Comparison of ENCODE assay signal across 8 cellular contexts in the genomic region with DNA sequence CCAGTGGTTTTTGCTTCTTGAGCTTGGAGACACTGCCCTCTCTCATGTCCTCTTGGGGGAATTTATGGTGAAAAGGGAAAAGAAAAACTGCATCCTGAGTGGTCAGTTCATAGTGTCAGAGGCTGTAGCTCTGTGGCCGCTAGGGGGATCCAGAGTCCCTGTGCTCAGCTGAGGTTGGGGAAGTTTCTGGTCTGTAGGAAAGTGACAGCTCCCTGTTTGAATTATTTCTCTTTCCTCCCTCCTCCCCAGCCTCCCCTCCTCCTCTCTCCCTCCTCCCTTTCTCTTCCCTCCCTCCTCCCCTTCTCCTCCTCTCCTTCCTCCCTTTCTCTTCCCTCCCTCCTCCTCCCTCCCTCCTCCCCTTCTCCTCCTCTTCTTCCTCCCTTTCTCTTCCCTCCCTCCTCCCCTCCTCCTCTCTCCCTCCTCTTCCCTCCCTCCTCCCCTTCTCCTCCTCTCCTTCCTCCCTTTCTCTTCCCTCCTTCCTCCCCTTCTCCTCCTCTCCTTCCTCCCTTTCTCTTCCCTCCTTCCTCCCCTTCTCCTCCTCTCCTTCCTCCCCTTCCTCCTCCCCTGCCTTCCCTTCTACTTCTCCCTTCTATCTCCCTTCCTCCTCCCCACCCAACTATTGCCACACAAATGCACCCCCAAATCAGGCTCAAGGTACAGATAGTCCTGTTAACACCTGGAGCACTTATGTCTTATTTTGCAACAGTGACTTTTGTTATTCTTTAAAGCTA.
DNase-seq lines count a peak whose midpoint lies in the region; ATAC-seq and TF ChIP-seq lines count a peak whose summit lies in the region.

No MANE protein-coding gene starts in this region.

- POLR2A ChIA-PET in PC-3 (lab: Charles Lee; ENCODE audit: unreplicated experiment), result interaction anchor here (0.6 to 0.7 kb wide), 2 partner anchors 76 to 1455 kb away, joined by 3 to 4 read pairs; no protein-coding TSS in a partner anchor

- H2AFZ ChIP-seq in KMS-11 (ENCODE audit: low read depth) (no peak overlapping the region), PC-3 (ENCODE audit: low read length) (no peak overlapping the region)

- no peak overlapping the region for H3K27ac Mint-ChIP-seq in activated naive CD8-positive, alpha-beta T cell treated with anti-CD3 and anti-CD28 coated beads, Interleukin-2, amount 50 U/mL, for 24 hours

- TF ChIP-seq CTCF in KMS-11 (conservative IDR thresholded peaks at IDR 0.05; ENCODE audit: low read depth, low read length) (peak; percentile 90), PC-3 (conservative IDR thresholded peaks at IDR 0.05; ENCODE audit: low read depth, low read length) (peak; percentile 91), right atrium auricular region (IDR thresholded peaks at IDR 0.05) (peak; percentile 80 to 85)

- no peaks in the 10 kb centered on the region for H3F3A ChIP-seq in PC-3 (ENCODE audit: low read length, unreplicated experiment)

- H3K4me3 ChIP-seq in KMS-11 (IDR thresholded peaks at IDR 0.05; ENCODE audit: insufficient read depth, low read depth, low read length) (no peak overlapping the region), PC-3 (ENCODE audit: low read length) (no peak overlapping the region), right atrium auricular region (no peak overlapping the region)

- H3K36me3 Mint-ChIP-seq in activated naive CD8-positive, alpha-beta T cell treated with anti-CD3 and anti-CD28 coated beads, Interleukin-2, amount 50 U/mL, for 24 hours (ENCODE audit: low read depth), result no peaks in the 10 kb centered on the region

- intact Hi-C loops in PC-3 (cut with micrococcal nuclease) (loop anchor here (1.0 to 5.0 kb wide), 2 partner anchors 415 to 644 kb away; no protein-coding TSS in a partner anchor), sciatic nerve (cut with DNase I) (loop anchor here (5.0 kb wide), 2 partner anchors 415 to 1300 kb away; no protein-coding TSS in a partner anchor)

- no TSS peak for BruUV-seq in PC-3 (replicated peaks; lab: Mats Ljungman, UMichigan)

- H3K4me1 ChIP-seq in KMS-11 (ENCODE audit: low read depth, poor library complexity, severe bottlenecking) (no peaks in the 10 kb centered on the region), PC-3 (ENCODE audit: insufficient read depth, low read length) (0 out of 2 replicates have a peak, but pooled peaks cover 7% of the 10 kb centered on the region), right atrium auricular region (peaks cover 0 to 12% of the 10 kb centered on the region in 2 donors)

- no peak overlapping the region for H3K4me3 Mint-ChIP-seq in activated naive CD8-positive, alpha-beta T cell treated with anti-CD3 and anti-CD28 coated beads, Interleukin-2, amount 50 U/mL, for 24 hours

- CTCF ChIA-PET in PC-3 (lab: Charles Lee), result interaction anchor here (0.6 to 1.1 kb wide), 8 partner anchors 8 to 1462 kb away, joined by 3 to 9 read pairs (median 4); no protein-coding TSS in a partner anchor

- H4K20me1 ChIP-seq in KMS-11 (ENCODE audit: insufficient read depth) (no peaks in the 10 kb centered on the region), PC-3 (ENCODE audit: low read length) (no peaks in the 10 kb centered on the region)

- H3K9me2 ChIP-seq in PC-3 (replicated peaks; ENCODE audit: low read length), result no peaks in the 10 kb centered on the region

- H3K9me3 ChIP-seq in PC-3 (ENCODE audit: low read length) (no peaks in the 10 kb centered on the region), right atrium auricular region (no peaks in the 10 kb centered on the region)

- H3K27ac ChIP-seq in KMS-11 (no peak overlapping the region), PC-3 (ENCODE audit: low read length) (no peak overlapping the region), right atrium auricular region (peak overlapping the region in 1 of 2 donors; percentile 75)

- H3K4me2 ChIP-seq in KMS-11, result no peak overlapping the region
- H3K4me2 ChIP-seq in PC-3 (ENCODE audit: low read length), result no peak overlapping the region

- H3K9me3 Mint-ChIP-seq in activated naive CD8-positive, alpha-beta T cell treated with anti-CD3 and anti-CD28 coated beads, Interleukin-2, amount 50 U/mL, for 24 hours, result no peaks in the 10 kb centered on the region

- H3K27me3 ChIP-seq in KMS-11 (ENCODE audit: insufficient read depth, low read depth) (no peaks in the 10 kb centered on the region), PC-3 (ENCODE audit: low read length) (peaks cover 18% of the 10 kb centered on the region; the same call in 1 of the 2 replicates), right atrium auricular region (no peaks in the 10 kb centered on the region)

- no peaks in the 10 kb centered on the region for H3K4me1 Mint-ChIP-seq in activated naive CD8-positive, alpha-beta T cell treated with anti-CD3 and anti-CD28 coated beads, Interleukin-2, amount 50 U/mL, for 24 hours

- H3K79me2 ChIP-seq in KMS-11 (ENCODE audit: insufficient read depth, low read depth) (no peaks in the 10 kb centered on the region), PC-3 (ENCODE audit: low read length) (no peaks in the 10 kb centered on the region)

- DNase-seq in D341Med (ENCODE audit: low spot score), result peak; percentile 73
- DNase-seq in PC-3, result peak; percentile 79
- DNase-seq in activated naive CD8-positive, alpha-beta T cell treated with anti-CD3 and anti-CD28 coated beads, Interleukin-2, amount 50 U/mL, for 24 hours, result peak; percentile 57
- peak; percentile 66 for DNase-seq in right atrium auricular region (ENCODE audit: low spot score)
- peak; percentile 69 for DNase-seq in sciatic nerve (ENCODE audit: low spot score)

- H3K36me3 ChIP-seq in KMS-11 (ENCODE audit: insufficient read depth) (no peaks in the 10 kb centered on the region), PC-3 (ENCODE audit: low read depth, low read length) (no peaks in the 10 kb centered on the region), right atrium auricular region (no peaks in the 10 kb centered on the region)

- peaks cover 19% of the 10 kb centered on the region for H3K27me3 Mint-ChIP-seq in activated naive CD8-positive, alpha-beta T cell treated with anti-CD3 and anti-CD28 coated beads, Interleukin-2, amount 50 U/mL, for 24 hours

- no peak overlapping the region for H3K9ac ChIP-seq in KMS-11
- no peak overlapping the region for H3K9ac ChIP-seq in PC-3 (ENCODE audit: low read length)

- peak; percentile 81 for ATAC-seq in GM21367 (IDR thresholded peaks at IDR 0.05; ENCODE audit: unreplicated experiment)
- ATAC-seq in PC-3, result peak; percentile 99
- ATAC-seq in activated naive CD8-positive, alpha-beta T cell treated with anti-CD3 and anti-CD28 coated beads, Interleukin-2, amount 50 U/mL, for 24 hours, result peak; percentile 72
- peak; percentile 79 for ATAC-seq in sciatic nerve
- no peak for ATAC-seq in GM18519 (IDR thresholded peaks at IDR 0.05; ENCODE audit: low FRiP score, unreplicated experiment)
